Comparison of ENCODE assay signal across 8 cellular contexts in the genomic region with DNA sequence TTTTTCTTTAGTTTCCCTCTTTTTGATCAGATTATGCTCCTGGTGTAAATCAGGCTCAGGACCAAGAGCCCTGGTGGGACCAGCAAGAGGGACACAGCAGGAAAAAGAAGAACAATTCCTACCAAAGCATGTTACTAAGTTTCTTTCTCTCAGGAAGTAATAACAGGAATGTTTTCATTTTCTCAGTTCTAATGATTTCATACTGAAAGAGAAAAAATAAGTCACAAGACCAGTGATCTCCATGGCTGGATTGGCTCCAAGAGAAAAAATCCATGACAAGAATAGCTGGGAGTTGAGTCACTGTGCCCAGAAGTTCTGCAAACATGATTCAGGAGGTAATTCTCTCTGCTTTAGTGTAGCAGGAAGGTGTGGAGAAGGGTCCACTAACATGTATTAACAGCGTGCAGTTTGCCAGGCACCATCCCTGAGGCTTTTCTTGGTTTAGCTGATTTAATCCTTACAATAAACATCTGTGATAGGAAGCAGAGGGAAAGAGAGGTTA. TPM values are rescaled to one million over a fixed set of nuclear protein-coding genes. Genes with fewer than 3 reads are reported as not detected.
DNase-seq lines count a peak whose midpoint lies in the region; ATAC-seq, FAIRE-seq and TF ChIP-seq lines count a peak whose summit lies in the region.

No MANE protein-coding gene starts in this region.

- peak overlapping the region; percentile 19 to 70 for H3K9ac ChIP-seq in liver (ENCODE audit: low read depth in 1 of 2, low read length in 2 of 2)

- CTCF ChIA-PET in T-cell (lab: Charles Lee), result interaction anchor here in 1 of 2 donors (0.6 kb wide), 1 partner anchor 366 kb away, joined by 3 read pairs; no protein-coding TSS in a partner anchor

- H3K4me3 Mint-ChIP-seq in chondrocyte (ENCODE audit: unreplicated experiment) (peak overlapping the region; percentile 33), T-cell (no peak overlapping the region)

- H3K4me1 Mint-ChIP-seq in chondrocyte (ENCODE audit: low read depth) (peaks cover 90% of the 10 kb centered on the region), T-cell (no peaks in the 10 kb centered on the region)

- 20% methylated on average over 1 of the region's 1 CpG for WGBS in liver
- WGBS in tibial nerve, 2 donors, result 11 to 12% methylated on average over 1 of the region's 1 CpG

- peaks cover 5% of the 10 kb centered on the region for H3K9me3 Mint-ChIP-seq in chondrocyte (ENCODE audit: low read depth)
- H3K9me3 Mint-ChIP-seq in T-cell, result no peaks in the 10 kb centered on the region

- H3K36me3 ChIP-seq in liver (ENCODE audit: control insufficient read depth in 4 of 4, insufficient read depth in 3 of 4, low read depth in 1 of 4, low read length in 3 of 4), result no peaks in the 10 kb centered on the region
- H3K36me3 ChIP-seq in tibial nerve, result no peaks in the 10 kb centered on the region

- POLR2A ChIA-PET in T-cell (lab: Charles Lee), result no interaction called here

- DNase-seq in HTR-8/SVneo (ENCODE audit: insufficient read length, low spot score) (peak; percentile 72), chondrocyte (ENCODE audit: low spot score) (no peak), tibial nerve (ENCODE audit: low spot score in 2 of 2) (peak in 1 of 2 donors; percentile 88), T-cell (no peak), DMS114 treated with DMSO at 0.1 percent for 48 hours (lab: John Stamatoyannopoulos, UW; ENCODE audit: unreplicated experiment) (no peak)
- no peak for DNase-seq in activated naive CD4-positive, alpha-beta T cell (lab: John Stamatoyannopoulos, UW)

- TF ChIP-seq POLR2A in tibial nerve (IDR thresholded peaks at IDR 0.05), result no peak

- H3K27me3 ChIP-seq in liver (ENCODE audit: control insufficient read depth in 4 of 4, insufficient read depth in 4 of 4, low read length in 3 of 4) (no peaks in the 10 kb centered on the region), tibial nerve (no peaks in the 10 kb centered on the region)

- peak overlapping the region; percentile 99 for H3K27ac Mint-ChIP-seq in chondrocyte (ENCODE audit: unreplicated experiment)
- no peak overlapping the region for H3K27ac Mint-ChIP-seq in T-cell

- peaks cover 4 to 13% (median 7%) of the 10 kb centered on the region in 4 donors for H3K4me1 ChIP-seq in liver (ENCODE audit: control insufficient read depth in 4 of 4, insufficient read depth in 4 of 4, low read length in 3 of 4)
- peaks cover 0 to 48% (median 23%) of the 10 kb centered on the region in 4 donors for H3K4me1 ChIP-seq in tibial nerve

- TF ChIP-seq RAD21 in liver (IDR thresholded peaks at IDR 0.05), result peak; percentile 23 to 32

- peak; percentile 76 to 92 for TF ChIP-seq EP300 in tibial nerve (IDR thresholded peaks at IDR 0.05)

- H3K9me3 ChIP-seq in liver (ENCODE audit: control insufficient read depth in 4 of 4, low read length in 3 of 4) (no peaks in the 10 kb centered on the region), tibial nerve (no peaks in the 10 kb centered on the region)

- H3K36me3 Mint-ChIP-seq in chondrocyte (ENCODE audit: low read depth) (no peaks in the 10 kb centered on the region), T-cell (no peaks in the 10 kb centered on the region)

- ATAC-seq in GM21576 (IDR thresholded peaks at IDR 0.05; ENCODE audit: unreplicated experiment) (no peak), T-cell (replicated peaks in 1 of 4) (no peak)

- TF ChIP-seq CTCF in chondrocyte (IDR thresholded peaks at IDR 0.05), result no peak
- TF ChIP-seq CTCF in liver (IDR thresholded peaks at IDR 0.05; ENCODE audit: low read depth, low read length, missing input control), result no peak
- TF ChIP-seq CTCF in tibial nerve (IDR thresholded peaks at IDR 0.05), result no peak

- FAIRE-seq in HTR-8/SVneo (lab: Jason Lieb, UNC), result peak; percentile 79

- H3K27ac ChIP-seq in liver (ENCODE audit: low read depth in 1 of 2, low read length in 2 of 2) (peak overlapping the region; percentile 74 to 75), tibial nerve (peak overlapping the region; percentile 71 to 98 (median 84))

- no peaks in the 10 kb centered on the region for H3K27me3 Mint-ChIP-seq in chondrocyte (ENCODE audit: low read depth)
- peaks cover 2 to 4% of the 10 kb centered on the region in 2 donors for H3K27me3 Mint-ChIP-seq in T-cell

- no peak overlapping the region for H3K4me3 ChIP-seq in liver (ENCODE audit: low read depth in 1 of 3, low read length in 3 of 3)
- H3K4me3 ChIP-seq in tibial nerve, result peak overlapping the region in 1 of 4 donors; percentile 2

TF ChIP-seq in liver, 16 proteins besides CTCF, POLR2A, EP300 and RAD21:
- no peak for TF ChIP-seq HNF4G (IDR thresholded peaks at IDR 0.05)
- TF ChIP-seq GABPA (IDR thresholded peaks at IDR 0.05 in 1 of 2, conservative IDR thresholded peaks at IDR 0.05 in 1 of 2), result no peak
- no peak for TF ChIP-seq NR2F2 (IDR thresholded peaks at IDR 0.05)
- TF ChIP-seq, protein P1, sequence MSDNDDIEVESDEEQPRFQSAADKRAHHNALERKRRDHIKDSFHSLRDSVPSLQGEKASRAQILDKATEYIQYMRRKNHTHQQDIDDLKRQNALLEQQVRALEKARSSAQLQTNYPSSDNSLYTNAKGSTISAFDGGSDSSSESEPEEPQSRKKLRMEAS (IDR thresholded peaks at IDR 0.05), result no peak
- TF ChIP-seq, protein P2, sequence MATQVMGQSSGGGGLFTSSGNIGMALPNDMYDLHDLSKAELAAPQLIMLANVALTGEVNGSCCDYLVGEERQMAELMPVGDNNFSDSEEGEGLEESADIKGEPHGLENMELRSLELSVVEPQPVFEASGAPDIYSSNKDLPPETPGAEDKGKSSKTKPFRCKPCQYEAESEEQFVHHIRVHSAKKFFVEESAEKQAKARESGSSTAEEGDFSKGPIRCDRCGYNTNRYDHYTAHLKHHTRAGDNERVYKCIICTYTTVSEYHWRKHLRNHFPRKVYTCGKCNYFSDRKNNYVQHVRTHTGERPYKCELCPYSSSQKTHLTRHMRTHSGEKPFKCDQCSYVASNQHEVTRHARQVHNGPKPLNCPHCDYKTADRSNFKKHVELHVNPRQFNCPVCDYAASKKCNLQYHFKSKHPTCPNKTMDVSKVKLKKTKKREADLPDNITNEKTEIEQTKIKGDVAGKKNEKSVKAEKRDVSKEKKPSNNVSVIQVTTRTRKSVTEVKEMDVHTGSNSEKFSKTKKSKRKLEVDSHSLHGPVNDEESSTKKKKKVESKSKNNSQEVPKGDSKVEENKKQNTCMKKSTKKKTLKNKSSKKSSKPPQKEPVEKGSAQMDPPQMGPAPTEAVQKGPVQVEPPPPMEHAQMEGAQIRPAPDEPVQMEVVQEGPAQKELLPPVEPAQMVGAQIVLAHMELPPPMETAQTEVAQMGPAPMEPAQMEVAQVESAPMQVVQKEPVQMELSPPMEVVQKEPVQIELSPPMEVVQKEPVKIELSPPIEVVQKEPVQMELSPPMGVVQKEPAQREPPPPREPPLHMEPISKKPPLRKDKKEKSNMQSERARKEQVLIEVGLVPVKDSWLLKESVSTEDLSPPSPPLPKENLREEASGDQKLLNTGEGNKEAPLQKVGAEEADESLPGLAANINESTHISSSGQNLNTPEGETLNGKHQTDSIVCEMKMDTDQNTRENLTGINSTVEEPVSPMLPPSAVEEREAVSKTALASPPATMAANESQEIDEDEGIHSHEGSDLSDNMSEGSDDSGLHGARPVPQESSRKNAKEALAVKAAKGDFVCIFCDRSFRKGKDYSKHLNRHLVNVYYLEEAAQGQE (IDR thresholded peaks at IDR 0.05), result peak; percentile 41
- TF ChIP-seq, protein P3, sequence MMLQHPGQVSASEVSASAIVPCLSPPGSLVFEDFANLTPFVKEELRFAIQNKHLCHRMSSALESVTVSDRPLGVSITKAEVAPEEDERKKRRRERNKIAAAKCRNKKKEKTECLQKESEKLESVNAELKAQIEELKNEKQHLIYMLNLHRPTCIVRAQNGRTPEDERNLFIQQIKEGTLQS (IDR thresholded peaks at IDR 0.05), result peak; percentile 43
- peak; percentile 17 to 24 for TF ChIP-seq RXRA (IDR thresholded peaks at IDR 0.05)
- no peak for TF ChIP-seq FOXA2 (IDR thresholded peaks at IDR 0.05)
- peak; percentile 50 for TF ChIP-seq SP1 (IDR thresholded peaks at IDR 0.05)
- TF ChIP-seq HNF4A (conservative IDR thresholded peaks at IDR 0.05), result peak in 1 of 2 donors; percentile 29
- peak; percentile 83 to 89 for TF ChIP-seq JUND (IDR thresholded peaks at IDR 0.05)
- peak; percentile 73 for TF ChIP-seq YY1 (IDR thresholded peaks at IDR 0.05)
- TF ChIP-seq FOXA1 (IDR thresholded peaks at IDR 0.05), result no peak
- no peak for TF ChIP-seq TAF1 (conservative IDR thresholded peaks at IDR 0.05)
- TF ChIP-seq EGR1 (IDR thresholded peaks at IDR 0.05; ENCODE audit: low read depth in 2 of 2), result no peak
- TF ChIP-seq, protein P4, sequence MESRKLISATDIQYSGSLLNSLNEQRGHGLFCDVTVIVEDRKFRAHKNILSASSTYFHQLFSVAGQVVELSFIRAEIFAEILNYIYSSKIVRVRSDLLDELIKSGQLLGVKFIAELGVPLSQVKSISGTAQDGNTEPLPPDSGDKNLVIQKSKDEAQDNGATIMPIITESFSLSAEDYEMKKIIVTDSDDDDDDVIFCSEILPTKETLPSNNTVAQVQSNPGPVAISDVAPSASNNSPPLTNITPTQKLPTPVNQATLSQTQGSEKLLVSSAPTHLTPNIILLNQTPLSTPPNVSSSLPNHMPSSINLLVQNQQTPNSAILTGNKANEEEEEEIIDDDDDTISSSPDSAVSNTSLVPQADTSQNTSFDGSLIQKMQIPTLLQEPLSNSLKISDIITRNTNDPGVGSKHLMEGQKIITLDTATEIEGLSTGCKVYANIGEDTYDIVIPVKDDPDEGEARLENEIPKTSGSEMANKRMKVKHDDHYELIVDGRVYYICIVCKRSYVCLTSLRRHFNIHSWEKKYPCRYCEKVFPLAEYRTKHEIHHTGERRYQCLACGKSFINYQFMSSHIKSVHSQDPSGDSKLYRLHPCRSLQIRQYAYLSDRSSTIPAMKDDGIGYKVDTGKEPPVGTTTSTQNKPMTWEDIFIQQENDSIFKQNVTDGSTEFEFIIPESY (IDR thresholded peaks at IDR 0.05), result no peak

RNA-seq across cellular contexts. Expression of a gene that starts 23.8 kb away (rescaled TPM):
- total RNA-seq in chondrocyte, result 3.0 to 3.8 TPM (median 3.3 TPM) in 3 replicates
- total RNA-seq in liver, result 1 to 10 TPM; 4.8 to 5.5 TPM
- polyA plus RNA-seq in liver, result 1 to 10 TPM; 5.0 to 5.5 TPM
- total RNA-seq in tibial nerve, result 10 to 100 TPM in 1 of 4 donors, 1 to 10 TPM in 3; 3.3 to 11.4 (median 6.0) TPM
- 10 to 100 TPM in 1 of 5 donors, 1 to 10 TPM in 4; 6.4 to 13.9 (median 6.8) TPM for total RNA-seq in T-cell

RNA-seq across cellular contexts. Expression of a gene that starts 26.5 kb away (rescaled TPM):
- total RNA-seq in chondrocyte (35.8 to 52.5 TPM (median 44.1 TPM) in 3 replicates), liver (100 to 1,000 TPM in 1 of 2 donors, 10 to 100 TPM in 1; 65.4 to 176 TPM), tibial nerve (10 to 100 TPM; 36.6 to 57.9 (median 39.5) TPM), T-cell (10 to 100 TPM; 23.2 to 38.2 (median 33.6) TPM)
- 10 to 100 TPM; 35.3 to 86.4 TPM for polyA plus RNA-seq in liver

RNA-seq across cellular contexts. Expression of a gene that starts 49.7 kb away (rescaled TPM):
- total RNA-seq in chondrocyte (6.0 to 7.4 TPM (median 6.9 TPM) in 3 replicates), liver (10 to 100 TPM in 1 of 2 donors, 1 to 10 TPM in 1; 9.8 to 11.2 TPM), tibial nerve (10 to 100 TPM in 3 of 4 donors, 1 to 10 TPM in 1; 7.2 to 24.9 (median 17.6) TPM), T-cell (1 to 10 TPM; 2.3 to 4.4 (median 3.9) TPM)
- 10 to 100 TPM in 1 of 2 donors, 1 to 10 TPM in 1; 9.2 to 10.9 TPM for polyA plus RNA-seq in liver
